ENCODE assay signal across 8 cellular contexts in genomic region chr1:247110627-247111258, GRCh38. TPM values are rescaled to one million over a fixed set of nuclear protein-coding genes. Genes with fewer than 3 reads are reported as not detected.
A peak's percentile ranks its signal among the peaks of the same experiment; 100 is the strongest.
DNase-seq lines count a peak whose midpoint lies in the region; ATAC-seq lines count a peak whose summit lies in the region.

No MANE protein-coding gene starts in this region.

- H3K36me3 ChIP-seq in iPS DF 6.9 (ENCODE audit: control insufficient read depth, insufficient read depth, low read length) (no peaks in the 10 kb centered on the region), skeletal muscle tissue (ENCODE audit: control insufficient read depth in 3 of 3, insufficient read depth in 3 of 3, low read length in 3 of 3) (no peaks in the 10 kb centered on the region)

- H3K27me3 Mint-ChIP-seq in activated T-helper 17 cell treated with anti-CD3 and anti-CD28 coated beads, Interleukin-2, amount 50 U/mL, for 72 hours = peaks cover 34% of the 10 kb centered on the region

- ATAC-seq in HG03354 (IDR thresholded peaks at IDR 0.05; ENCODE audit: poor library complexity, severe bottlenecking, unreplicated experiment) (peak; percentile 30), HG03095 (IDR thresholded peaks at IDR 0.05; ENCODE audit: unreplicated experiment) (no peak), HG03280 (IDR thresholded peaks at IDR 0.05; ENCODE audit: unreplicated experiment) (no peak)
- ATAC-seq in activated T-helper 17 cell treated with anti-CD3 and anti-CD28 coated beads, Interleukin-2, amount 50 U/mL, for 72 hours (replicated peaks) = peak; percentile 73

- peaks cover 4% of the 10 kb centered on the region for H3K27me3 ChIP-seq in iPS DF 6.9 (ENCODE audit: control insufficient read depth, insufficient read depth, low read length)
- H3K27me3 ChIP-seq in skeletal muscle tissue (ENCODE audit: control insufficient read depth in 3 of 3, insufficient read depth in 3 of 3, low read length in 3 of 3) = no peaks in the 10 kb centered on the region

- H3K9me3 Mint-ChIP-seq in activated T-helper 17 cell treated with anti-CD3 and anti-CD28 coated beads, Interleukin-2, amount 50 U/mL, for 72 hours = peaks cover 4% of the 10 kb centered on the region

- H3K27ac ChIP-seq in iPS DF 6.9 (ENCODE audit: low read length) = no peak overlapping the region
- H3K27ac ChIP-seq in skeletal muscle tissue (ENCODE audit: low read depth, low read length) = peak overlapping the region; percentile 58

- H3K4me3 ChIP-seq in iPS DF 6.9 (ENCODE audit: low read length) = peak overlapping the region; percentile 67; the same call in 1 of the 2 replicates
- peak overlapping the region; percentile 67 to 79 (median 79) for H3K4me3 ChIP-seq in skeletal muscle tissue (ENCODE audit: low read length in 3 of 3)

- no peaks in the 10 kb centered on the region for H3K36me3 Mint-ChIP-seq in activated T-helper 17 cell treated with anti-CD3 and anti-CD28 coated beads, Interleukin-2, amount 50 U/mL, for 72 hours (ENCODE audit: low read depth)

- H3K4me3 Mint-ChIP-seq in activated T-helper 17 cell treated with anti-CD3 and anti-CD28 coated beads, Interleukin-2, amount 50 U/mL, for 72 hours = peak overlapping the region; percentile 80

- DNase-seq in iPS DF 6.9 (ENCODE audit: low read depth, low spot score) (no peak), Kasumi-1 (lab: John Stamatoyannopoulos, UW) (no peak)
- DNase-seq in effector CD4-positive, alpha-beta T cell = no peak

- H3K9ac ChIP-seq in skeletal muscle tissue (ENCODE audit: low read depth in 1 of 3, low read length in 3 of 3) = peak overlapping the region; percentile 70 to 88 (median 81)

- peak overlapping the region; percentile 31 for H3K27ac Mint-ChIP-seq in activated T-helper 17 cell treated with anti-CD3 and anti-CD28 coated beads, Interleukin-2, amount 50 U/mL, for 72 hours

- H3K9me3 ChIP-seq in iPS DF 6.9 (ENCODE audit: control insufficient read depth, insufficient read depth, low read length) = no peaks in the 10 kb centered on the region
- no peaks in the 10 kb centered on the region for H3K9me3 ChIP-seq in skeletal muscle tissue (ENCODE audit: control insufficient read depth in 3 of 3, low read length in 3 of 3)

- H3K4me1 ChIP-seq in iPS DF 6.9 (ENCODE audit: control insufficient read depth, insufficient read depth, low read length) (no peaks in the 10 kb centered on the region; the same call in none of the 2 replicates), skeletal muscle tissue (ENCODE audit: control insufficient read depth in 3 of 3, insufficient read depth in 3 of 3, low read length in 3 of 3) (peaks cover 10 to 13% (median 11%) of the 10 kb centered on the region in 3 donors)

- peaks cover 10% of the 10 kb centered on the region for H3K4me1 Mint-ChIP-seq in activated T-helper 17 cell treated with anti-CD3 and anti-CD28 coated beads, Interleukin-2, amount 50 U/mL, for 72 hours

- no CpG with 5 or more reads among the region's 30 CpGs for WGBS in iPS DF 6.9 (ENCODE audit: insufficient coverage, insufficient read length)

RNA-seq across cellular contexts. Expression of gene ZNF669, which starts 6.6 kb away (rescaled TPM):
- total RNA-seq in activated T-helper 17 cell treated with anti-CD3 and anti-CD28 coated beads, Interleukin-2, amount 50 U/mL, for 72 hours = 1 to 10 TPM; 5.7 to 7.1 TPM
- 11.0 TPM for total RNA-seq in skeletal muscle tissue

RNA-seq across cellular contexts. Expression of gene ZNF670, which starts 32.1 kb away (rescaled TPM):
- total RNA-seq in activated T-helper 17 cell treated with anti-CD3 and anti-CD28 coated beads, Interleukin-2, amount 50 U/mL, for 72 hours = 1 to 10 TPM; 2.7 to 3.3 TPM
- total RNA-seq in skeletal muscle tissue = 3.7 TPM

Comparison
In these comparisons a context has a peak if more than half of its experiments do, and no peak if none do; other contexts are left out.
1. ATAC-seq: peak in HG03354 (single experiment) and activated T-helper 17 cell treated with anti-CD3 and anti-CD28 coated beads, Interleukin-2, amount 50 U/mL, for 72 hours (single experiment); none in HG03095 (single experiment) and HG03280 (single experiment).